ENCODE assay signal across 1 cellular context in genomic region chr6:123529843-123530242, GRCh38.
TF ChIP-seq lines count a peak whose summit lies in the region.

No MANE protein-coding gene starts in this region.

TF ChIP-seq in K562, 482 proteins besides CTCF, POLR2A, EP300 and RAD21 (continued from another document):
- TF ChIP-seq SIN3A (IDR thresholded peaks at IDR 0.05; ENCODE audit: borderline replicate concordance in 2 of 2, control insufficient read depth in 1 of 2, low read depth in 2 of 2, low read length in 2 of 2): no peak
- TF ChIP-seq CBFA2T3 (IDR thresholded peaks at IDR 0.05): peak; percentile 44
- TF ChIP-seq ARID1B (IDR thresholded peaks at IDR 0.05): peak; percentile 49
